9 cellular contexts compared by ENCODE assay signal in genomic region chr19:17184381-17184841, GRCh38. TPM values are rescaled to one million over a fixed set of nuclear protein-coding genes. Genes with fewer than 3 reads are reported as not detected.
A peak's percentile ranks its signal among the peaks of the same experiment; 100 is the strongest.
DNase-seq lines count a peak whose midpoint lies in the region; ATAC-seq and TF ChIP-seq lines count a peak whose summit lies in the region.
"Had no signal": no experiment of that assay in that cellular context is flagged by ENCODE, and none has a peak within 500 bp of the region (broad histone marks: within the 10 kb centered on the region; RNA-seq: fewer than 3 reads in every experiment).

No MANE protein-coding gene starts in this region.

- POLR2A ChIA-PET in activated naive CD8-positive, alpha-beta T cell treated with anti-CD3 and anti-CD28 coated beads, Interleukin-2, amount 10 ng/mL, durations not matched to agents 7 days and 5 days (lab: Charles Lee), result interaction anchor here (0.7 to 3.5 kb wide), 14 partner anchors 11 to 109 kb away, joined by 3 to 36 read pairs (median 6); partner anchors contain the start of genes HAUS8, MYO9B, OCEL1 and USE1
- POLR2A ChIA-PET in PC-9 (lab: Charles Lee; ENCODE audit: unreplicated experiment), result no interaction called here

- CTCF ChIA-PET in PC-9 (lab: Charles Lee), result no interaction called here

- H2AFZ ChIP-seq in PC-9, result no peak overlapping the region

- no peak overlapping the region for H3K4me2 ChIP-seq in PC-9

- peak; percentile 92 for ATAC-seq in activated naive CD8-positive, alpha-beta T cell treated with anti-CD3 and anti-CD28 coated beads, Interleukin-2, amount 10 ng/mL, durations not matched to agents 7 days and 5 days (ENCODE audit: low read depth)
- ATAC-seq in GM21717 (IDR thresholded peaks at IDR 0.05; ENCODE audit: unreplicated experiment) (no peak), GM18873 (IDR thresholded peaks at IDR 0.05; ENCODE audit: low FRiP score, unreplicated experiment) (no peak)

- H3K4me1 Mint-ChIP-seq in activated naive CD8-positive, alpha-beta T cell treated with anti-CD3 and anti-CD28 coated beads, Interleukin-2, amount 10 ng/mL, durations not matched to agents 7 days and 5 days, result peaks cover 28% of the 10 kb centered on the region

- H3K79me2 ChIP-seq in PC-9 (ENCODE audit: low read depth), result no peaks in the 10 kb centered on the region

- no peaks in the 10 kb centered on the region for H3K27me3 Mint-ChIP-seq in activated naive CD8-positive, alpha-beta T cell treated with anti-CD3 and anti-CD28 coated beads, Interleukin-2, amount 10 ng/mL, durations not matched to agents 7 days and 5 days

- no peaks in the 10 kb centered on the region for H3K9me3 ChIP-seq in PC-9 (ENCODE audit: insufficient read depth, low read depth)

- peaks cover 7% of the 10 kb centered on the region; the same call in 1 of the 2 replicates for H3F3A ChIP-seq in PC-9 (ENCODE audit: insufficient read depth, low read depth)

- no peaks in the 10 kb centered on the region for H3K4me1 ChIP-seq in PC-9 (replicated peaks; ENCODE audit: insufficient read depth)

- H3K27ac Mint-ChIP-seq in activated naive CD8-positive, alpha-beta T cell treated with anti-CD3 and anti-CD28 coated beads, Interleukin-2, amount 10 ng/mL, durations not matched to agents 7 days and 5 days, result peak overlapping the region; percentile 96

- H3K9me3 Mint-ChIP-seq in activated naive CD8-positive, alpha-beta T cell treated with anti-CD3 and anti-CD28 coated beads, Interleukin-2, amount 10 ng/mL, durations not matched to agents 7 days and 5 days, result no peaks in the 10 kb centered on the region

- peak overlapping the region; percentile 83 for H3K4me3 Mint-ChIP-seq in activated naive CD8-positive, alpha-beta T cell treated with anti-CD3 and anti-CD28 coated beads, Interleukin-2, amount 10 ng/mL, durations not matched to agents 7 days and 5 days

- H3K4me3 ChIP-seq in PC-9, result no peak overlapping the region

- H3K36me3 Mint-ChIP-seq in activated naive CD8-positive, alpha-beta T cell treated with anti-CD3 and anti-CD28 coated beads, Interleukin-2, amount 10 ng/mL, durations not matched to agents 7 days and 5 days, result peaks cover 33% of the 10 kb centered on the region

- BruUV-seq in PC-9 (replicated peaks; lab: Mats Ljungman, UMichigan), result no TSS peak

- no peak overlapping the region for H3K27ac ChIP-seq in PC-9

- DNase-seq in GF-D8 (lab: John Stamatoyannopoulos, UW) (peak; percentile 35), T-helper 9 cell (peak; percentile 34), PC-9 (no peak), OCI-M2 (lab: John Stamatoyannopoulos, UW; ENCODE audit: unreplicated experiment) (no peak)
- DNase-seq in activated naive CD8-positive, alpha-beta T cell treated with anti-CD3 and anti-CD28 coated beads, Interleukin-2, amount 10 ng/mL, durations not matched to agents 7 days and 5 days, result peak; percentile 71
- DNase-seq in stimulated activated CD4-positive, alpha-beta T cell treated with anti-CD3 and anti-CD28 coated beads, Interleukin-15, amount 100 ng/mL, for 1 hour (ENCODE audit: low read depth in 1 of 2, low spot score in 1 of 2), result peak; percentile 12 to 23
- DNase-seq: DMS53 had no signal

- no peaks in the 10 kb centered on the region for H3K27me3 ChIP-seq in PC-9 (ENCODE audit: insufficient read depth, low read depth)

- no peaks in the 10 kb centered on the region for H3K9me2 ChIP-seq in PC-9 (ENCODE audit: insufficient read depth)

- no peaks in the 10 kb centered on the region for H4K20me1 ChIP-seq in PC-9 (ENCODE audit: insufficient read depth)

- no peak for TF ChIP-seq CTCF in PC-9 (conservative IDR thresholded peaks at IDR 0.05)

- intact Hi-C loops in PC-9 (cut with micrococcal nuclease; ENCODE audit: unreplicated experiment), result no loop called here

- no peaks in the 10 kb centered on the region for H3K36me3 ChIP-seq in PC-9 (ENCODE audit: low read depth)

RNA-seq across cellular contexts. Expression of gene USE1, which starts 30.7 kb away (rescaled TPM):
- 10 to 100 TPM; 30.1 to 31.8 TPM for total RNA-seq in activated naive CD8-positive, alpha-beta T cell treated with anti-CD3 and anti-CD28 coated beads, Interleukin-2, amount 10 ng/mL, durations not matched to agents 7 days and 5 days
- total RNA-seq in PC-9 (2021), result 19.8 and 22.5 TPM in 2 replicates

RNA-seq across cellular contexts. Expression of gene OCEL1, which starts 41.6 kb away (rescaled TPM):
- total RNA-seq in activated naive CD8-positive, alpha-beta T cell treated with anti-CD3 and anti-CD28 coated beads, Interleukin-2, amount 10 ng/mL, durations not matched to agents 7 days and 5 days, result 10 to 100 TPM; 31.8 to 39.0 TPM
- total RNA-seq in PC-9 (2021), result 30.6 and 34.5 TPM in 2 replicates

Comparison
In these comparisons a context has a peak if more than half of its experiments do, and no peak if none do; other contexts are left out.
1. DNase-seq: peak in GF-D8 (single experiment), T-helper 9 cell (single experiment), activated naive CD8-positive, alpha-beta T cell treated with anti-CD3 and anti-CD28 coated beads, Interleukin-2, amount 10 ng/mL, durations not matched to agents 7 days and 5 days (single experiment) and stimulated activated CD4-positive, alpha-beta T cell treated with anti-CD3 and anti-CD28 coated beads, Interleukin-15, amount 100 ng/mL, for 1 hour (2 of 2); none in PC-9 (0 of 2) and OCI-M2 (single experiment).